1 cellular context compared by ENCODE assay signal in genomic region chr10:62109532-62110293, GRCh38.
TF ChIP-seq lines count a peak whose summit lies in the region.

No MANE protein-coding gene starts in this region.

TF ChIP-seq in GM12878, 131 proteins besides CTCF, POLR2A, EP300 and RAD21 (continued from another document and continues in another):
- TF ChIP-seq ZBTB33 (IDR thresholded peaks at IDR 0.05) (no peak), ASH2L (IDR thresholded peaks at IDR 0.05; ENCODE audit: borderline replicate concordance, low read depth) (no peak), MXI1 (IDR thresholded peaks at IDR 0.05; ENCODE audit: low read depth, low read length) (no peak), ZNF274 (IDR thresholded peaks at IDR 0.05; ENCODE audit: insufficient read depth, insufficient read length) (no peak), MEF2B (IDR thresholded peaks at IDR 0.05; ENCODE audit: partially characterized antibody, poor library complexity, severe bottlenecking) (peak; percentile 55), BCL3 (IDR thresholded peaks at IDR 0.05; ENCODE audit: borderline replicate concordance, insufficient read depth, low read depth, low read length, poor library complexity, severe bottlenecking) (no peak), STAT1 (conservative IDR thresholded peaks at IDR 0.05) (no peak), USF2 (IDR thresholded peaks at IDR 0.05; ENCODE audit: borderline replicate concordance, low read depth, low read length) (no peak), RB1 (IDR thresholded peaks at IDR 0.05; ENCODE audit: borderline replicate concordance) (no peak), ZNF687 (IDR thresholded peaks at IDR 0.05) (no peak), CHD4 (IDR thresholded peaks at IDR 0.05) (no peak), SP1 (IDR thresholded peaks at IDR 0.05; ENCODE audit: low read depth, low read length) (no peak), CUX1 (IDR thresholded peaks at IDR 0.05; ENCODE audit: insufficient replicate concordance, low read depth, low read length) (peak; percentile 74), ZZZ3 (IDR thresholded peaks at IDR 0.05; ENCODE audit: control insufficient read depth, insufficient read length, low read depth) (no peak), HDAC6 (IDR thresholded peaks at IDR 0.05; ENCODE audit: unreplicated experiment) (no peak), TCF3 (IDR thresholded peaks at IDR 0.05; ENCODE audit: borderline replicate concordance, insufficient read depth, low read depth, low read length) (no peak), KAT2A (conservative IDR thresholded peaks at IDR 0.05; ENCODE audit: control insufficient read depth, low read depth, low read length) (no peak), PBX3 (IDR thresholded peaks at IDR 0.05; ENCODE audit: insufficient replicate concordance, low read depth, low read length) (no peak), CHD1 (IDR thresholded peaks at IDR 0.05; ENCODE audit: low read depth, low read length) (no peak), BHLHE40 (IDR thresholded peaks at IDR 0.05; ENCODE audit: borderline replicate concordance in 1 of 2, low read depth in 2 of 2, low read length in 1 of 2) (no peak), HSF1 (IDR thresholded peaks at IDR 0.05; ENCODE audit: low read depth, low read length) (no peak), HDGF (IDR thresholded peaks at IDR 0.05) (no peak), ATF3 (IDR thresholded peaks at IDR 0.05; ENCODE audit: borderline replicate concordance, extremely low read depth, low read depth, low read length) (no peak), ETV6 (conservative IDR thresholded peaks at IDR 0.05 in 1 of 2, IDR thresholded peaks at IDR 0.05 in 1 of 2; ENCODE audit: borderline replicate concordance in 1 of 2, low read depth in 1 of 2) (no peak), ZSCAN29 (IDR thresholded peaks at IDR 0.05) (no peak), REST (IDR thresholded peaks at IDR 0.05; ENCODE audit: low read depth, low read length) (no peak), MTA2 (IDR thresholded peaks at IDR 0.05; ENCODE audit: low read depth) (peak; percentile 86), SUZ12 (IDR thresholded peaks at IDR 0.05; ENCODE audit: unreplicated experiment) (no peak), MYB (IDR thresholded peaks at IDR 0.05; ENCODE audit: borderline replicate concordance, low read depth, low read length) (no peak), TAF1 (IDR thresholded peaks at IDR 0.05; ENCODE audit: borderline replicate concordance, low read depth, low read length) (no peak)
